In genomic region chr6:34445313-34445860, GRCh38 we compare ENCODE assay signal across 21 cellular contexts. TPM values are rescaled to one million over a fixed set of nuclear protein-coding genes. Genes with fewer than 3 reads are reported as not detected.
"Had no signal": no experiment of that assay in that cellular context is flagged by ENCODE, and none has a peak within 500 bp of the region (broad histone marks: within the 10 kb centered on the region; RNA-seq: fewer than 3 reads in every experiment).

No MANE protein-coding gene starts in this region.

- H3K27ac ChIP-seq: heart right ventricle, sigmoid colon, skin epidermis, testis, tibial nerve, upper lobe of right lung, vagina had no signal

- H3K36me3 Mint-ChIP-seq: naive thymus-derived CD4-positive, alpha-beta T cell; stimulated activated naive B cell treated with anti-CD40 and anti-IgM and Interleukin-4, amounts not matched to agents 10 μg/mL and 1 μg/mL and 100 μg/mL, for 72 hours had no signal

- H3K9me3 ChIP-seq: heart right ventricle, sigmoid colon, testis, tibial nerve, upper lobe of right lung, vagina had no signal

- H3K9me3 Mint-ChIP-seq: naive thymus-derived CD4-positive, alpha-beta T cell; stimulated activated naive B cell treated with anti-CD40 and anti-IgM and Interleukin-4, amounts not matched to agents 10 μg/mL and 1 μg/mL and 100 μg/mL, for 72 hours; stimulated activated naive CD8-positive, alpha-beta T cell treated with anti-CD3 and anti-CD28 coated beads, Interleukin-15, amount 100 ng/mL, for 72 hours had no signal

- H3K36me3 ChIP-seq: heart right ventricle, sigmoid colon, tibial nerve, upper lobe of right lung, vagina had no signal

- H3K4me1 Mint-ChIP-seq: stimulated activated naive CD8-positive, alpha-beta T cell treated with anti-CD3 and anti-CD28 coated beads, Interleukin-15, amount 100 ng/mL, for 72 hours had no signal

- H3K27me3 ChIP-seq: heart right ventricle, sigmoid colon, testis, tibial nerve, upper lobe of right lung, vagina had no signal

- H3K4me3 ChIP-seq: heart right ventricle, sigmoid colon, skin epidermis, testis, tibial nerve, upper lobe of right lung, vagina had no signal

- H3K27me3 Mint-ChIP-seq: stimulated activated naive CD8-positive, alpha-beta T cell treated with anti-CD3 and anti-CD28 coated beads, Interleukin-15, amount 100 ng/mL, for 72 hours had no signal

- ATAC-seq: heart right ventricle; naive thymus-derived CD4-positive, alpha-beta T cell; stimulated activated naive B cell treated with anti-CD40 and anti-IgM and Interleukin-4, amounts not matched to agents 10 μg/mL and 1 μg/mL and 100 μg/mL, for 72 hours; stimulated activated naive CD8-positive, alpha-beta T cell treated with anti-CD3 and anti-CD28 coated beads, Interleukin-15, amount 100 ng/mL, for 72 hours; upper lobe of right lung had no signal

- DNase-seq: dermis blood vessel endothelial cell; erythroblast; heart right ventricle; hypothalamus; kidney glomerular epithelial cell; naive thymus-derived CD4-positive, alpha-beta T cell; nephron progenitor cell; sigmoid colon; stimulated activated CD4-positive, alpha-beta T cell treated with anti-CD3 and anti-CD28 coated beads, Interleukin-2, amount 100 ng/mL, for 24 hours; stimulated activated CD4-positive, alpha-beta T cell treated with anti-CD3 and anti-CD28 coated beads, Interleukin-4, amount 100 ng/mL, for 4 hours; stimulated activated naive B cell treated with anti-CD40 and anti-IgM and Interleukin-4, amounts not matched to agents 10 μg/mL and 1 μg/mL and 100 μg/mL, for 72 hours; stimulated activated naive CD8-positive, alpha-beta T cell treated with anti-CD3 and anti-CD28 coated beads, Interleukin-15, amount 100 ng/mL, for 72 hours; testis; upper lobe of right lung had no signal

- H3K4me1 ChIP-seq: heart right ventricle, sigmoid colon, testis, tibial nerve, upper lobe of right lung, vagina had no signal

- H3K27ac Mint-ChIP-seq: naive thymus-derived CD4-positive, alpha-beta T cell; nephron progenitor cell; stimulated activated naive B cell treated with anti-CD40 and anti-IgM and Interleukin-4, amounts not matched to agents 10 μg/mL and 1 μg/mL and 100 μg/mL, for 72 hours; stimulated activated naive CD8-positive, alpha-beta T cell treated with anti-CD3 and anti-CD28 coated beads, Interleukin-15, amount 100 ng/mL, for 72 hours had no signal

- H3K4me3 Mint-ChIP-seq: naive thymus-derived CD4-positive, alpha-beta T cell; nephron progenitor cell; stimulated activated naive B cell treated with anti-CD40 and anti-IgM and Interleukin-4, amounts not matched to agents 10 μg/mL and 1 μg/mL and 100 μg/mL, for 72 hours; stimulated activated naive CD8-positive, alpha-beta T cell treated with anti-CD3 and anti-CD28 coated beads, Interleukin-15, amount 100 ng/mL, for 72 hours had no signal

RNA-seq across cellular contexts. Expression of gene PACSIN1, which starts 20.5 kb away (rescaled TPM):
- total RNA-seq: dermis blood vessel endothelial cell, lung microvascular endothelial cell, mesenteric fat pad, osteocyte, pulmonary artery endothelial cell, upper lobe of right lung had no signal
